Comparison of ENCODE assay signal across 3 cellular contexts in genomic region chr12:95545731-95546490, GRCh38.
A peak's percentile ranks its signal among the peaks of the same experiment; 100 is the strongest.
TF ChIP-seq lines count a peak whose summit lies in the region.

No MANE protein-coding gene starts in this region.

TF ChIP-seq in SK-N-SH, 30 proteins besides CTCF, POLR2A, EP300 and RAD21:
- TF ChIP-seq POLR2AphosphoS5 (IDR thresholded peaks at IDR 0.05; ENCODE audit: low read depth, low read length) (no peak), JUND (IDR thresholded peaks at IDR 0.05) (no peak), FOSL2 (IDR thresholded peaks at IDR 0.05; ENCODE audit: borderline replicate concordance, low read depth) (no peak), RFX5 (IDR thresholded peaks at IDR 0.05; ENCODE audit: low read length) (no peak)
TF ChIP-seq in SK-N-SH: peak in this region for 0.

TF ChIP-seq in SK-N-SH treated with all-trans-retinoic acid at 6 μM for 48 hours, 23 proteins besides CTCF, POLR2A, EP300 and RAD21:
- TF ChIP-seq PATZ1 (CRISPR knock-in tag; IDR thresholded peaks at IDR 0.05; ENCODE audit: borderline replicate concordance) = no peak
- no peak for TF ChIP-seq CSDC2 (CRISPR knock-in tag; IDR thresholded peaks at IDR 0.05)
- TF ChIP-seq ESRRG (CRISPR knock-in tag; IDR thresholded peaks at IDR 0.05) = no peak
- no peak for TF ChIP-seq ZFP30 (CRISPR knock-in tag; IDR thresholded peaks at IDR 0.05)
- TF ChIP-seq ZNF70 (CRISPR knock-in tag; IDR thresholded peaks at IDR 0.05) = no peak
- TF ChIP-seq, protein P1, sequence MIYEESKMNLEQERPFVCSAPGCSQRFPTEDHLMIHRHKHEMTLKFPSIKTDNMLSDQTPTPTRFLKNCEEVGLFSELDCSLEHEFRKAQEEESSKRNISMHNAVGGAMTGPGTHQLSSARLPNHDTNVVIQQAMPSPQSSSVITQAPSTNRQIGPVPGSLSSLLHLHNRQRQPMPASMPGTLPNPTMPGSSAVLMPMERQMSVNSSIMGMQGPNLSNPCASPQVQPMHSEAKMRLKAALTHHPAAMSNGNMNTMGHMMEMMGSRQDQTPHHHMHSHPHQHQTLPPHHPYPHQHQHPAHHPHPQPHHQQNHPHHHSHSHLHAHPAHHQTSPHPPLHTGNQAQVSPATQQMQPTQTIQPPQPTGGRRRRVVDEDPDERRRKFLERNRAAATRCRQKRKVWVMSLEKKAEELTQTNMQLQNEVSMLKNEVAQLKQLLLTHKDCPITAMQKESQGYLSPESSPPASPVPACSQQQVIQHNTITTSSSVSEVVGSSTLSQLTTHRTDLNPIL (CRISPR knock-in tag; IDR thresholded peaks at IDR 0.05; ENCODE audit: low read depth) = no peak
- no peak for TF ChIP-seq POU6F1 (CRISPR knock-in tag; IDR thresholded peaks at IDR 0.05; ENCODE audit: borderline replicate concordance, low read depth)
- TF ChIP-seq ISL1 (CRISPR knock-in tag; IDR thresholded peaks at IDR 0.05) = no peak
- no peak for TF ChIP-seq PPARA (CRISPR knock-in tag; IDR thresholded peaks at IDR 0.05; ENCODE audit: borderline replicate concordance)
- no peak for TF ChIP-seq TSHZ2 (CRISPR knock-in tag; IDR thresholded peaks at IDR 0.05)
- TF ChIP-seq TOX (CRISPR knock-in tag; IDR thresholded peaks at IDR 0.05; ENCODE audit: borderline replicate concordance) = no peak
- no peak for TF ChIP-seq ARNTL (CRISPR knock-in tag; IDR thresholded peaks at IDR 0.05; ENCODE audit: borderline replicate concordance, low read depth)
- no peak for TF ChIP-seq SNAI2 (CRISPR knock-in tag; IDR thresholded peaks at IDR 0.05)
- no peak for TF ChIP-seq OSR1 (CRISPR knock-in tag; IDR thresholded peaks at IDR 0.05)
- TF ChIP-seq, protein P2, sequence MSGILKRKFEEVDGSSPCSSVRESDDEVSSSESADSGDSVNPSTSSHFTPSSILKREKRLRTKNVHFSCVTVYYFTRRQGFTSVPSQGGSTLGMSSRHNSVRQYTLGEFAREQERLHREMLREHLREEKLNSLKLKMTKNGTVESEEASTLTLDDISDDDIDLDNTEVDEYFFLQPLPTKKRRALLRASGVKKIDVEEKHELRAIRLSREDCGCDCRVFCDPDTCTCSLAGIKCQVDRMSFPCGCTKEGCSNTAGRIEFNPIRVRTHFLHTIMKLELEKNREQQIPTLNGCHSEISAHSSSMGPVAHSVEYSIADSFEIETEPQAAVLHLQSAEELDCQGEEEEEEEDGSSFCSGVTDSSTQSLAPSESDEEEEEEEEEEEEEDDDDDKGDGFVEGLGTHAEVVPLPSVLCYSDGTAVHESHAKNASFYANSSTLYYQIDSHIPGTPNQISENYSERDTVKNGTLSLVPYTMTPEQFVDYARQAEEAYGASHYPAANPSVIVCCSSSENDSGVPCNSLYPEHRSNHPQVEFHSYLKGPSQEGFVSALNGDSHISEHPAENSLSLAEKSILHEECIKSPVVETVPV (CRISPR knock-in tag; IDR thresholded peaks at IDR 0.05) = no peak
- no peak for TF ChIP-seq ZNF565 (CRISPR knock-in tag; conservative IDR thresholded peaks at IDR 0.05; ENCODE audit: low read depth)

TF ChIP-seq in K562, 482 proteins besides CTCF, POLR2A, EP300 and RAD21:
- peak; percentile 63 for TF ChIP-seq CBX8 (IDR thresholded peaks at IDR 0.05; ENCODE audit: borderline replicate concordance, extremely low read depth, low read depth, low read length, poor library complexity, severe bottlenecking)
- TF ChIP-seq, protein P3, sequence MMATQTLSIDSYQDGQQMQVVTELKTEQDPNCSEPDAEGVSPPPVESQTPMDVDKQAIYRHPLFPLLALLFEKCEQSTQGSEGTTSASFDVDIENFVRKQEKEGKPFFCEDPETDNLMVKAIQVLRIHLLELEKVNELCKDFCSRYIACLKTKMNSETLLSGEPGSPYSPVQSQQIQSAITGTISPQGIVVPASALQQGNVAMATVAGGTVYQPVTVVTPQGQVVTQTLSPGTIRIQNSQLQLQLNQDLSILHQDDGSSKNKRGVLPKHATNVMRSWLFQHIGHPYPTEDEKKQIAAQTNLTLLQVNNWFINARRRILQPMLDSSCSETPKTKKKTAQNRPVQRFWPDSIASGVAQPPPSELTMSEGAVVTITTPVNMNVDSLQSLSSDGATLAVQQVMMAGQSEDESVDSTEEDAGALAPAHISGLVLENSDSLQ (IDR thresholded peaks at IDR 0.05) = peak; percentile 73
- peak; percentile 67 for TF ChIP-seq ZBTB40 (IDR thresholded peaks at IDR 0.05)
- no peak for TF ChIP-seq ZBTB40 (CRISPR knock-in tag; IDR thresholded peaks at IDR 0.05)
- TF ChIP-seq TEAD2 (tag; IDR thresholded peaks at IDR 0.05) = no peak
- TF ChIP-seq HMGN3 (IDR thresholded peaks at IDR 0.05; ENCODE audit: borderline replicate concordance, extremely low read depth, insufficient read length, low read depth, low read length) = no peak
- TF ChIP-seq KLF16 (IDR thresholded peaks at IDR 0.05) = no peak
- no peak for TF ChIP-seq ZFP1 (CRISPR knock-in tag; IDR thresholded peaks at IDR 0.05)
